ENCODE assay signal across 8 cellular contexts in the genomic region with DNA sequence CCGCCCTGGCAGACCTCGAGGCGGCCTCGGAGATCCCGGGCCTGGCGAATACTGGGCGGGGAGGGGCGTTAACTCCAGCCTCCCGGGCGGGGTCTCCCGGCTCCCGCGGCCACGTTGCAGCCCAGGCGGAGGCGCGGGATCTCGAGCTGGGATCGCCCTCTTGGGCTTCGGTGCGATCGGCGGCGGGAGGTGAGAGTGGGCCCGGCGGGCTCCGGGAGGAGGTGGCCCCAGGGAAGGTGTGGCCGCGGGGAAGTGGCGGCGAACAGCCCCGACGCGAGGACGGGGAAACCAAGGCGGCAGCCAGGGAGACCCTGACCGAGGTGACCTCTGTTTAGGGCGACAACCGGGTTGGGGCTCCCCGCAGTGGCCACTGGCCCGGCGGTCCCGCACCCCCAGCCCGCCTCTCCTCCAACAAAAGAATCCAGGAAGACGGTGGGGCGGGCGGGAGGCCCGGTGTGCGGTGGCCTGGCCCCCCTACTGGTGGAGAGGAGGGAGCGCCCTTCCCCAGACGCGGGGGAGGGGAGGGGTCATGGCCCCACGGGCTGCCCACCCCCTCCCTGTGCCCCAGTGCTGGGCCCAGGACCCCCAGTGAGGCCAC. TPM values are rescaled to one million over a fixed set of nuclear protein-coding genes. Genes with fewer than 3 reads are reported as not detected.
A peak's percentile ranks its signal among the peaks of the same experiment; 100 is the strongest.
DNase-seq lines count a peak whose midpoint lies in the region; ATAC-seq and TF ChIP-seq lines count a peak whose summit lies in the region.

A gene with protein sequence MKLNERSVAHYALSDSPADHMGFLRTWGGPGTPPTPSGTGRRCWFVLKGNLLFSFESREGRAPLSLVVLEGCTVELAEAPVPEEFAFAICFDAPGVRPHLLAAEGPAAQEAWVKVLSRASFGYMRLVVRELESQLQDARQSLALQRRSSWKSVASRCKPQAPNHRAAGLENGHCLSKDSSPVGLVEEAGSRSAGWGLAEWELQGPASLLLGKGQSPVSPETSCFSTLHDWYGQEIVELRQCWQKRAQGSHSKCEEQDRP (plus strand): TSS at position 96 of the 598 bp plus-strand sequence. CDS start 3,046 bp downstream, outside the sequence.

- no peaks in the 10 kb centered on the region for H3K27me3 ChIP-seq in left lung

- peak; percentile 50 for DNase-seq in EL
- DNase-seq in T-helper 2 cell, result peak; percentile 34 to 71 (median 37)
- DNase-seq in central memory CD8-positive, alpha-beta T cell (ENCODE audit: low spot score in 2 of 2), result no peak
- peak; percentile 61 to 88 for DNase-seq in left lung
- peak; percentile 36 to 37 for DNase-seq in stimulated activated CD8-positive, alpha-beta memory T cell treated with anti-CD3 and anti-CD28 coated beads, Interleukin-2, amount 100 ng/mL, for 48 hours (ENCODE audit: low read depth in 2 of 2)
- no peak for DNase-seq in HPDE6-E6E7 (ENCODE audit: extremely low spot score)
- no peak for DNase-seq in DMS 273 treated with DMSO at 0.1 percent for 48 hours (lab: John Stamatoyannopoulos, UW)
- DNase-seq in osteocyte (ENCODE audit: extremely low spot score, unreplicated experiment), result no peak

- peaks cover 0 to 22% of the 10 kb centered on the region in 2 donors for H3K36me3 ChIP-seq in left lung

- H3K27ac Mint-ChIP-seq in central memory CD8-positive, alpha-beta T cell (ENCODE audit: low read depth), result peak within 1 kb of the TSS; percentile 88
- H3K27ac Mint-ChIP-seq in osteocyte (ENCODE audit: unreplicated experiment), result no peak within 1 kb of the TSS

- peak within 1 kb of the TSS; percentile 26 for H3K4me3 Mint-ChIP-seq in central memory CD8-positive, alpha-beta T cell
- H3K4me3 Mint-ChIP-seq in osteocyte (ENCODE audit: unreplicated experiment), result no peak within 1 kb of the TSS

- intact Hi-C loops in left lung (cut with DNase I), result no loop called here

- no peaks in the 10 kb centered on the region for H3K27me3 Mint-ChIP-seq in central memory CD8-positive, alpha-beta T cell
- no peaks in the 10 kb centered on the region for H3K27me3 Mint-ChIP-seq in osteocyte (ENCODE audit: unreplicated experiment)

- peak in 1 of 2 donors; percentile 59 for TF ChIP-seq CTCF in left lung (IDR thresholded peaks at IDR 0.05)
- no peak for TF ChIP-seq CTCF in osteocyte (IDR thresholded peaks at IDR 0.05)

- H3K27ac ChIP-seq in left lung, result peak within 1 kb of the TSS; percentile 83 to 93

- no peak for ATAC-seq in central memory CD8-positive, alpha-beta T cell (replicated peaks; ENCODE audit: extremely low read depth, poor library complexity, severe bottlenecking)
- peak; percentile 2 for ATAC-seq in left lung

- peaks cover 7% of the 10 kb centered on the region for H3K36me3 Mint-ChIP-seq in central memory CD8-positive, alpha-beta T cell (ENCODE audit: insufficient read depth)
- no peaks in the 10 kb centered on the region for H3K36me3 Mint-ChIP-seq in osteocyte (ENCODE audit: unreplicated experiment)

- no peaks in the 10 kb centered on the region for H3K9me3 Mint-ChIP-seq in central memory CD8-positive, alpha-beta T cell
- no peaks in the 10 kb centered on the region for H3K9me3 Mint-ChIP-seq in osteocyte (ENCODE audit: unreplicated experiment)

- H3K4me1 Mint-ChIP-seq in central memory CD8-positive, alpha-beta T cell, result peaks cover 31% of the 10 kb centered on the region
- H3K4me1 Mint-ChIP-seq in osteocyte (ENCODE audit: unreplicated experiment), result peaks cover 25% of the 10 kb centered on the region

- peaks cover 36 to 67% of the 10 kb centered on the region in 2 donors for H3K4me1 ChIP-seq in left lung

- no peaks in the 10 kb centered on the region for H3K9me3 ChIP-seq in left lung

- peak within 1 kb of the TSS; percentile 65 to 72 for H3K4me3 ChIP-seq in left lung

RNA-seq across cellular contexts. Expression of the gene that starts here (rescaled TPM):
- total RNA-seq in left lung (10 to 100 TPM; 18.7 to 20.4 TPM), osteocyte (not detected in 2 replicates)

Comparison
In these comparisons a context has a peak if more than half of its experiments do, and no peak if none do; other contexts are left out.
1. RNA of the gene that starts here (total RNA-seq): 18.7 to 20.4 TPM in left lung; not detected in osteocyte; every median in the first group is over 10 times any median in the second.
2. DNase-seq: peak in EL (single experiment), T-helper 2 cell (5 of 5), left lung (2 of 2) and stimulated activated CD8-positive, alpha-beta memory T cell treated with anti-CD3 and anti-CD28 coated beads, Interleukin-2, amount 100 ng/mL, for 48 hours (2 of 2); none in central memory CD8-positive, alpha-beta T cell (0 of 2), HPDE6-E6E7 (single experiment), DMS 273 treated with DMSO at 0.1 percent for 48 hours (single experiment) and osteocyte (single experiment).